Comparison of ENCODE assay signal across 9 cellular contexts in genomic region chr1:41482001-41482765, GRCh38. TPM values are rescaled to one million over a fixed set of nuclear protein-coding genes. Genes with fewer than 3 reads are reported as not detected.
A peak's percentile ranks its signal among the peaks of the same experiment; 100 is the strongest.
DNase-seq lines count a peak whose midpoint lies in the region; ATAC-seq and TF ChIP-seq lines count a peak whose summit lies in the region.
"Had no signal": no experiment of that assay in that cellular context is flagged by ENCODE, and none has a peak within 500 bp of the region (broad histone marks: within the 10 kb centered on the region; RNA-seq: fewer than 3 reads in every experiment).

No MANE protein-coding gene starts in this region.

- no peaks in the 10 kb centered on the region for H3K36me3 ChIP-seq in mammary epithelial cell (ENCODE audit: insufficient read depth, low read length)
- H3K36me3 ChIP-seq: tibial artery had no signal

- no TSS peak for BruUV-seq in mammary epithelial cell (replicated peaks; lab: Mats Ljungman, UMichigan)

- CTCF ChIA-PET in mammary epithelial cell (lab: Charles Lee; ENCODE audit: low non-redundant PET) = interaction anchor here (0.5 to 0.6 kb wide), 2 partner anchors 38 to 169 kb away, joined by 6 to 8 read pairs; no protein-coding TSS in a partner anchor

- intact Hi-C loops in mammary epithelial cell (cut with micrococcal nuclease) = no loop called here

- H3K79me2 ChIP-seq in mammary epithelial cell (ENCODE audit: insufficient read depth, low read length) = no peaks in the 10 kb centered on the region

- TF ChIP-seq CTCF in mammary epithelial cell (conservative IDR thresholded peaks at IDR 0.05 in 1 of 2, IDR thresholded peaks at IDR 0.05 in 1 of 2; ENCODE audit: extremely low read depth in 1 of 2, insufficient read depth in 1 of 2, low read depth in 1 of 2, low read length in 2 of 2) = no peak

- H3K4me1 ChIP-seq in mammary epithelial cell (ENCODE audit: insufficient read depth, low read length) = peaks cover 40% of the 10 kb centered on the region

- H3K9ac ChIP-seq in mammary epithelial cell (ENCODE audit: insufficient read depth, low read length) = no peak overlapping the region

- dilution Hi-C loops in mammary epithelial cell (cut with HindIII; ENCODE audit: low sequenced_read_pairs) = loop anchor here (5.0 kb wide), 1 partner anchor 35 kb away; no protein-coding TSS in a partner anchor

- no peak overlapping the region for H2AFZ ChIP-seq in mammary epithelial cell (ENCODE audit: low read depth, low read length)

- H3K4me2 ChIP-seq in mammary epithelial cell (ENCODE audit: insufficient read depth, low read depth, low read length) = peak overlapping the region; percentile 33

- 26% methylated on average over 18 of the region's 18 CpGs for WGBS in mammary epithelial cell (ENCODE audit: low coverage, missing lambda C conversion rate)

- DNase-seq in Caki2 (ENCODE audit: low read depth) (peak; percentile 56), NCI-H2107 treated with DMSO at 0.1 percent for 48 hours (lab: John Stamatoyannopoulos, UW; ENCODE audit: unreplicated experiment) (peak; percentile 89), mammary epithelial cell (peak; percentile 77), myocyte (ENCODE audit: low read depth) (peak; percentile 46), epidermal melanocyte (ENCODE audit: insufficient read length, low spot score) (no peak), retina (no peak), KG1 (lab: John Stamatoyannopoulos, UW) (no peak)

- no peaks in the 10 kb centered on the region for H4K20me1 ChIP-seq in mammary epithelial cell (ENCODE audit: insufficient read depth, low read length)

- H3K4me3 ChIP-seq in mammary epithelial cell (replicated peaks in 1 of 3; ENCODE audit: insufficient read depth in 1 of 3, low read depth in 2 of 3, low read length in 3 of 3) = no peak overlapping the region
- H3K4me3 ChIP-seq: tibial artery had no signal

- no peaks in the 10 kb centered on the region for H3K27me3 ChIP-seq in mammary epithelial cell (ENCODE audit: insufficient read depth, low read length)
- H3K27me3 ChIP-seq: tibial artery had no signal

- H3K9me3 ChIP-seq in mammary epithelial cell (replicated peaks; ENCODE audit: insufficient read depth, low read length) = no peaks in the 10 kb centered on the region
- H3K9me3 ChIP-seq: tibial artery had no signal

- no peak overlapping the region for H3K27ac ChIP-seq in mammary epithelial cell (ENCODE audit: insufficient read depth, low read depth, low read length)
- H3K27ac ChIP-seq: tibial artery had no signal

- no peak for ATAC-seq in GM18907 (IDR thresholded peaks at IDR 0.05; ENCODE audit: unreplicated experiment)

- in situ Hi-C loops in Caki2 (cut with HindIII; ENCODE audit: low pct_unique_long_range_greater_than_20kb, low sequenced_read_pairs) (no loop called here), mammary epithelial cell (cut with MboI; ENCODE audit: low sequenced_read_pairs in 2 of 2) (no loop called here)

RNA-seq across cellular contexts. Expression of gene EDN2, which starts 2.3 kb away (rescaled TPM):
- total RNA-seq in Caki2 (2014; rRNA removed; shearing (Covaris generic); ENCODE audit: low replicate concordance) = 6.1 and 8.9 TPM in 2 replicates
- total RNA-seq in mammary epithelial cell (1 to 10 TPM in 1 of 2 donors, under 1 TPM in 1; 0.56 to 1.3 TPM), myocyte (0.73 TPM in 1 of 2 replicates, not detected in the other)
- 1.4 TPM for polyA plus RNA-seq in mammary epithelial cell
- polyA minus RNA-seq in mammary epithelial cell = not detected
- not detected for polyA plus RNA-seq in myocyte (2012)

Comparison
In these comparisons a context has a peak if more than half of its experiments do, and no peak if none do; other contexts are left out.
1. DNase-seq: peak in Caki2 (single experiment), NCI-H2107 treated with DMSO at 0.1 percent for 48 hours (single experiment), mammary epithelial cell (single experiment) and myocyte (single experiment); none in epidermal melanocyte (single experiment), retina (single experiment) and KG1 (single experiment).